ENCODE assay signal across 8 cellular contexts in the genomic region with DNA sequence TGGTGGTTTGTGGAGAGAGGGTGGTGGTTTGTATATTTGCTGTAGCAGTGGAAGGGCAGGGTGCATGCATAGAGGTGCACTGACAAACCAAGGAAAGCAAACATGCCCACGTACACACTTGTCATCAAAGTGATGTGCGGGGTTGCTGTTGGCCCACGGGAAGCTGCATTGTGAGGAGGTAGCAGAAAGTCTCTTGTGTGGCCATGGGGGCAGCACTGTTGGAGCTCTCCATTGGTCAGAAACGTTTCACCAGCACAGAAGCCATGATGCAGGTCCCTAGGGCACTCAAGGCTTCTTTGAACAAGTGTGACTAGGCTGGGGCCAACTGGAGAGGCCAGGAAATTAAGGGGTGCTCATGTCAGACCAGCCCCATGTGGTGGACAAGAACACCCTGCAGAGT.
"Had no signal": no experiment of that assay in that cellular context is flagged by ENCODE, and none has a peak within 500 bp of the region (broad histone marks: within the 10 kb centered on the region; RNA-seq: fewer than 3 reads in every experiment).

No MANE protein-coding gene starts in this region.

- H3K4me3 ChIP-seq: GM23338 had no signal

- DNase-seq: H9, HCEC 1CT had no signal

- H3K27ac Mint-ChIP-seq: GM23338, H9, IgD-negative memory B cell had no signal

- H3K4me3 Mint-ChIP-seq: GM23338, H9 had no signal

- ATAC-seq: GM23338, HepG2 had no signal

- FAIRE-seq: H1, H54, HepG2, HTR-8/SVneo had no signal
